13 cellular contexts compared by ENCODE assay signal in the genomic region with DNA sequence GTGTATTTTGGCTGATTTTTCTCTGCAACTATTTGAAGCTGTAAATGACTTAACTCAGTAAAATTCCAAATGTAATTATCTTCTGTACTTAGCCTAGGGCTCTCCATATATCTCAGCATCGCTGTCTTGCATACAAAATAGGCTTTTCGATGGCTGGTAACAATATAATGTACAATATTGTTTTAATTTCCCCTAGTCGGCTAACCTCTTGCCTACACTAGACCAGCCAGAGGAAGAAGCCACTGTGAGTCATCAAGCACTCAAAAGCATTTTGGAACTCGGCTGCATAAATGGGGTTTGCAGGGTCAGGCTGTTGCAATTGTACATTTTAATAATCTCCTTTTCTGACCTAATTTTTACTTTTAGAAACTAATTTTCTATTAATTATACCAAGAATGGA.
DNase-seq lines count a peak whose midpoint lies in the region; ATAC-seq and TF ChIP-seq lines count a peak whose summit lies in the region.
"Had no signal": no experiment of that assay in that cellular context is flagged by ENCODE, and none has a peak within 500 bp of the region (broad histone marks: within the 10 kb centered on the region; RNA-seq: fewer than 3 reads in every experiment).

No MANE protein-coding gene starts in this region.

- no peaks in the 10 kb centered on the region for H3K9me3 Mint-ChIP-seq in activated CD8-positive, alpha-beta T cell treated with anti-CD3 and anti-CD28 coated beads for 36 hours
- no peaks in the 10 kb centered on the region for H3K9me3 Mint-ChIP-seq in activated CD8-positive, alpha-beta T cell treated with anti-CD3 and anti-CD28 coated beads, Interleukin-2, amount 10 ng/mL, durations not matched to agents 7 days and 5 days (ENCODE audit: insufficient read depth)
- H3K9me3 Mint-ChIP-seq: activated T-cell treated with anti-CD3 and anti-CD28 coated beads, Interleukin-2, amount 50 U/mL, for 72 hours; T-helper 1 cell treated with Interleukin-12 subunit alpha and Interleukin-12 subunit beta and Interleukin-4 antibody, amounts not matched to agents 30 μg/mL and 1 μg/mL, for 36 hours had no signal

- H3K36me3 ChIP-seq in PC-3 (ENCODE audit: low read depth, low read length) (no peaks in the 10 kb centered on the region), sigmoid colon (peaks cover 0 to 28% (median 6%) of the 10 kb centered on the region in 4 donors)
- H3K36me3 ChIP-seq: pancreas had no signal

- no peak overlapping the region for H3K9ac ChIP-seq in PC-3 (ENCODE audit: low read length)

- H4K20me1 ChIP-seq in PC-3 (ENCODE audit: low read length): no peaks in the 10 kb centered on the region

- TF ChIP-seq EP300 in sigmoid colon (IDR thresholded peaks at IDR 0.05): no peak

- H3K27me3 ChIP-seq in PC-3 (ENCODE audit: low read length) (no peaks in the 10 kb centered on the region), sigmoid colon (no peaks in the 10 kb centered on the region)
- H3K27me3 ChIP-seq: pancreas had no signal

- no peaks in the 10 kb centered on the region for H3K27me3 Mint-ChIP-seq in activated CD8-positive, alpha-beta T cell treated with anti-CD3 and anti-CD28 coated beads for 36 hours
- H3K27me3 Mint-ChIP-seq in activated CD8-positive, alpha-beta T cell treated with anti-CD3 and anti-CD28 coated beads, Interleukin-2, amount 10 ng/mL, durations not matched to agents 7 days and 5 days (ENCODE audit: low read depth): no peaks in the 10 kb centered on the region

- H3K9me3 ChIP-seq in PC-3 (ENCODE audit: low read length) (no peaks in the 10 kb centered on the region), sigmoid colon (no peaks in the 10 kb centered on the region)
- H3K9me3 ChIP-seq: pancreas had no signal

- TF ChIP-seq CTCF in activated CD8-positive, alpha-beta T cell treated with anti-CD3 and anti-CD28 coated beads for 36 hours (IDR thresholded peaks at IDR 0.05): no peak
- no peak for TF ChIP-seq CTCF in PC-3 (conservative IDR thresholded peaks at IDR 0.05; ENCODE audit: low read depth, low read length)
- no peak for TF ChIP-seq CTCF in sigmoid colon (IDR thresholded peaks at IDR 0.05)

- peak overlapping the region; percentile 71 for H3K4me2 ChIP-seq in PC-3 (ENCODE audit: low read length)

- H3K9me2 ChIP-seq in PC-3 (replicated peaks; ENCODE audit: low read length): no peaks in the 10 kb centered on the region

- peak overlapping the region; percentile 25; the same call in 1 of the 2 replicates for H3K4me3 ChIP-seq in PC-3 (ENCODE audit: low read length)
- no peak overlapping the region for H3K4me3 ChIP-seq in sigmoid colon
- H3K4me3 ChIP-seq: pancreas had no signal

- peaks cover 56% of the 10 kb centered on the region for H3K36me3 Mint-ChIP-seq in activated CD8-positive, alpha-beta T cell treated with anti-CD3 and anti-CD28 coated beads for 36 hours (ENCODE audit: low read depth)
- H3K36me3 Mint-ChIP-seq in activated CD8-positive, alpha-beta T cell treated with anti-CD3 and anti-CD28 coated beads, Interleukin-2, amount 10 ng/mL, durations not matched to agents 7 days and 5 days (ENCODE audit: low read depth): peaks cover 55% of the 10 kb centered on the region

- H2AFZ ChIP-seq in PC-3 (ENCODE audit: low read length): no peak overlapping the region

- TF ChIP-seq POLR2A in sigmoid colon (IDR thresholded peaks at IDR 0.05): no peak

- WGBS in sigmoid colon, 2 donors: 72 to 90% methylated on average over 4 of the region's 4 CpGs

- POLR2A ChIA-PET in activated CD8-positive, alpha-beta T cell treated with anti-CD3 and anti-CD28 coated beads for 36 hours (lab: Charles Lee): interaction anchor here (0.7 kb wide), 1 partner anchor 465 kb away, joined by 3 read pairs; no protein-coding TSS in a partner anchor
- POLR2A ChIA-PET in activated CD8-positive, alpha-beta T cell treated with anti-CD3 and anti-CD28 coated beads, Interleukin-2, amount 10 ng/mL, durations not matched to agents 7 days and 5 days (lab: Charles Lee): no interaction called here
- POLR2A ChIA-PET in PC-3 (lab: Charles Lee; ENCODE audit: unreplicated experiment): interaction anchor here (0.6 kb wide), 1 partner anchor 1259 kb away, joined by 7 read pairs; no protein-coding TSS in a partner anchor

- H3K27ac ChIP-seq in PC-3 (ENCODE audit: low read length): no peak overlapping the region
- peak overlapping the region in 3 of 4 donors; percentile 20 to 53 (median 38) for H3K27ac ChIP-seq in sigmoid colon
- H3K27ac ChIP-seq: pancreas had no signal

- TSS peak; percentile 5 for BruUV-seq in PC-3 (replicated peaks; lab: Mats Ljungman, UMichigan)

- intact Hi-C loops in activated CD8-positive, alpha-beta T cell treated with anti-CD3 and anti-CD28 coated beads for 36 hours (cut with micrococcal nuclease): loop anchor here (10.0 kb wide), 1 partner anchor 585 kb away; the partner anchor contains the start of gene FOXP1
- intact Hi-C loops in PC-3 (cut with micrococcal nuclease): no loop called here
- intact Hi-C loops in sigmoid colon (cut with DNase I): no loop called here

- no peaks in the 10 kb centered on the region for H3F3A ChIP-seq in PC-3 (ENCODE audit: low read length, unreplicated experiment)

- H3K4me1 ChIP-seq in PC-3 (ENCODE audit: insufficient read depth, low read length) (peaks cover 13% of the 10 kb centered on the region), sigmoid colon (peaks cover 0 to 68% (median 45%) of the 10 kb centered on the region in 4 donors)

- CTCF ChIA-PET in activated CD8-positive, alpha-beta T cell treated with anti-CD3 and anti-CD28 coated beads for 36 hours (lab: Charles Lee): no interaction called here
- CTCF ChIA-PET in activated CD8-positive, alpha-beta T cell treated with anti-CD3 and anti-CD28 coated beads, Interleukin-2, amount 10 ng/mL, durations not matched to agents 7 days and 5 days (lab: Charles Lee): no interaction called here
- CTCF ChIA-PET in PC-3 (lab: Charles Lee): no interaction called here

- no peak overlapping the region for H3K27ac Mint-ChIP-seq in activated CD8-positive, alpha-beta T cell treated with anti-CD3 and anti-CD28 coated beads for 36 hours
- H3K27ac Mint-ChIP-seq in activated CD8-positive, alpha-beta T cell treated with anti-CD3 and anti-CD28 coated beads, Interleukin-2, amount 10 ng/mL, durations not matched to agents 7 days and 5 days: no peak overlapping the region
- H3K27ac Mint-ChIP-seq: T-helper 1 cell treated with Interleukin-12 subunit alpha and Interleukin-12 subunit beta and Interleukin-4 antibody, amounts not matched to agents 30 μg/mL and 1 μg/mL, for 36 hours had no signal

- peaks cover 54% of the 10 kb centered on the region for H3K4me1 Mint-ChIP-seq in activated CD8-positive, alpha-beta T cell treated with anti-CD3 and anti-CD28 coated beads for 36 hours (ENCODE audit: low read depth)
- H3K4me1 Mint-ChIP-seq in activated CD8-positive, alpha-beta T cell treated with anti-CD3 and anti-CD28 coated beads, Interleukin-2, amount 10 ng/mL, durations not matched to agents 7 days and 5 days (ENCODE audit: low read depth): peaks cover 21% of the 10 kb centered on the region

- peak; percentile 60 for ATAC-seq in activated CD8-positive, alpha-beta T cell treated with anti-CD3 and anti-CD28 coated beads for 36 hours
- no peak for ATAC-seq in activated CD8-positive, alpha-beta T cell treated with anti-CD3 and anti-CD28 coated beads, Interleukin-2, amount 10 ng/mL, durations not matched to agents 7 days and 5 days
- ATAC-seq in PC-3: peak; percentile 98
- ATAC-seq in GM21619 (IDR thresholded peaks at IDR 0.05; ENCODE audit: unreplicated experiment): no peak
- ATAC-seq in GM19035 (IDR thresholded peaks at IDR 0.05; ENCODE audit: unreplicated experiment): no peak

- no peaks in the 10 kb centered on the region for H3K79me2 ChIP-seq in PC-3 (ENCODE audit: low read length)

- H3K4me3 Mint-ChIP-seq in activated CD8-positive, alpha-beta T cell treated with anti-CD3 and anti-CD28 coated beads for 36 hours: no peak overlapping the region
- no peak overlapping the region for H3K4me3 Mint-ChIP-seq in activated CD8-positive, alpha-beta T cell treated with anti-CD3 and anti-CD28 coated beads, Interleukin-2, amount 10 ng/mL, durations not matched to agents 7 days and 5 days
- H3K4me3 Mint-ChIP-seq: T-helper 1 cell treated with Interleukin-12 subunit alpha and Interleukin-12 subunit beta and Interleukin-4 antibody, amounts not matched to agents 30 μg/mL and 1 μg/mL, for 36 hours had no signal

- DNase-seq in activated CD8-positive, alpha-beta T cell treated with anti-CD3 and anti-CD28 coated beads for 36 hours: no peak
- DNase-seq in activated CD8-positive, alpha-beta T cell treated with anti-CD3 and anti-CD28 coated beads, Interleukin-2, amount 10 ng/mL, durations not matched to agents 7 days and 5 days: no peak
- peak; percentile 75 for DNase-seq in PC-3
- DNase-seq in dermis microvascular lymphatic vessel endothelial cell (ENCODE audit: low read depth in 2 of 2): peak; percentile 68 to 83
- no peak for DNase-seq in sigmoid colon
- DNase-seq in stimulated activated CD4-positive, alpha-beta T cell treated with anti-CD3 and anti-CD28 coated beads, Interleukin-4, amount 100 ng/mL, for 24 hours: no peak
- DNase-seq: activated T-cell treated with anti-CD3 and anti-CD28 coated beads, Interleukin-2, amount 50 U/mL, for 72 hours; effector CD8-positive, alpha-beta T cell; NCI-H2227 treated with DMSO at 0.1 percent for 48 hours; pancreas had no signal

Comparison
In these comparisons a context has a peak if more than half of its experiments do, and no peak if none do; other contexts are left out.
1. ATAC-seq: peak in activated CD8-positive, alpha-beta T cell treated with anti-CD3 and anti-CD28 coated beads for 36 hours (single experiment) and PC-3 (single experiment); none in activated CD8-positive, alpha-beta T cell treated with anti-CD3 and anti-CD28 coated beads, Interleukin-2, amount 10 ng/mL, durations not matched to agents 7 days and 5 days (single experiment), GM21619 (single experiment) and GM19035 (single experiment).
2. DNase-seq: peak in PC-3 (single experiment) and dermis microvascular lymphatic vessel endothelial cell (2 of 2); none in activated CD8-positive, alpha-beta T cell treated with anti-CD3 and anti-CD28 coated beads for 36 hours (single experiment), activated CD8-positive, alpha-beta T cell treated with anti-CD3 and anti-CD28 coated beads, Interleukin-2, amount 10 ng/mL, durations not matched to agents 7 days and 5 days (single experiment), sigmoid colon (single experiment) and stimulated activated CD4-positive, alpha-beta T cell treated with anti-CD3 and anti-CD28 coated beads, Interleukin-4, amount 100 ng/mL, for 24 hours (single experiment).